In the genomic region with DNA sequence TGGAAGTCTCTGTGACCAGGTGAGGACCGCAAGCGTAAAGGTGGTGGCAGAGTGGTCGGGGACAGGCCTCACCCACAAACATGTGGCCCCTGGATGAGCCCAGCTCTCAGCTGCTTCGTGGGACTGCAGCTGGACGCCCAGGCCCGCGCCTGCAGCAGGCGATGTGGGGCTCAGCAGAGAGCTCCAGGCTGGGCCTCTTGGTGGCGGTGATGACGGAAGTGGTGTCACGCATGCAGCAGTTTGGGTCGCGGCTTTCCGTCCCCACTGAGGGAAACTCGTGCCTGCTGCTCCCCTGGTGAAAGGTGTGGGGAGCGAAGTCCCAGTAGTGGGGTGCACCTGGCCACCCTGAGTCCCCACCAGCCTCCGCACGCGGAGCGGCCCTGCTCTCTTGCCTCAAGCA, we compare ENCODE assay signal across 1 cellular context.
TF ChIP-seq lines count a peak whose summit lies in the region.

No MANE protein-coding gene starts in this region.

TF ChIP-seq in K562, 482 proteins besides CTCF, POLR2A, EP300 and RAD21:
- TF ChIP-seq ZNF668 (CRISPR knock-in tag; IDR thresholded peaks at IDR 0.05) (no peak), KLF13 (tag; IDR thresholded peaks at IDR 0.05; ENCODE audit: borderline replicate concordance, low read depth) (no peak)
- TF ChIP-seq, protein P1, sequence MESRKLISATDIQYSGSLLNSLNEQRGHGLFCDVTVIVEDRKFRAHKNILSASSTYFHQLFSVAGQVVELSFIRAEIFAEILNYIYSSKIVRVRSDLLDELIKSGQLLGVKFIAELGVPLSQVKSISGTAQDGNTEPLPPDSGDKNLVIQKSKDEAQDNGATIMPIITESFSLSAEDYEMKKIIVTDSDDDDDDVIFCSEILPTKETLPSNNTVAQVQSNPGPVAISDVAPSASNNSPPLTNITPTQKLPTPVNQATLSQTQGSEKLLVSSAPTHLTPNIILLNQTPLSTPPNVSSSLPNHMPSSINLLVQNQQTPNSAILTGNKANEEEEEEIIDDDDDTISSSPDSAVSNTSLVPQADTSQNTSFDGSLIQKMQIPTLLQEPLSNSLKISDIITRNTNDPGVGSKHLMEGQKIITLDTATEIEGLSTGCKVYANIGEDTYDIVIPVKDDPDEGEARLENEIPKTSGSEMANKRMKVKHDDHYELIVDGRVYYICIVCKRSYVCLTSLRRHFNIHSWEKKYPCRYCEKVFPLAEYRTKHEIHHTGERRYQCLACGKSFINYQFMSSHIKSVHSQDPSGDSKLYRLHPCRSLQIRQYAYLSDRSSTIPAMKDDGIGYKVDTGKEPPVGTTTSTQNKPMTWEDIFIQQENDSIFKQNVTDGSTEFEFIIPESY (CRISPR knock-in tag; IDR thresholded peaks at IDR 0.05): peak; percentile 60; the same call in 1 of the 2 replicates
